Comparison of ENCODE assay signal across 8 cellular contexts in the genomic region with DNA sequence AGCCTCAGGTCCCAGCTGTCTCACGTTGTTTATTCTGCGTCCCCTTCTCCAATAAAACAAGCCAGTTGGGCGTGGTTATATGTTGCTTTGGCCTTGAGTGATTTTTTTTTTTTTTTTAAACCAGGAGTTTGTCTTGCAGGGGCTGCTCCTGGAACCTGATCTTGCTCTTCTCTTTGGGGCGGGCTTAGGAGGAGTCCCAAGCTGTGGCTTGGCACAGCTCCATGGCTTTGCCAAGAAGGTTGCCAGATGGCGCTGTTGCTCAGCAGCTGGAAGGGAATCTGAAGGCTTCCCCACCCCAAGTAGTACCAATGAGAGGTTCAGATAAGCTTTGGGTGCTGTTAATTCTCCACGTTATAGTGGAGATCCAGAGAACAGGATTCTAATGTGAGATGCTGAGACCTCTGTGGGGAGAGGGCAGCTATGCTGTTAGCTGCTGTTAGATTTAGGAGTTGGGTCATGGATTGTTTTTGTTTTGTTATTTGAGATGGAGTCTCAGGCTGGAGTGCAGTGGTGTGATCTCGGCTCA. TPM values are rescaled to one million over a fixed set of nuclear protein-coding genes. Genes with fewer than 3 reads are reported as not detected.
A peak's percentile ranks its signal among the peaks of the same experiment; 100 is the strongest.
DNase-seq lines count a peak whose midpoint lies in the region; ATAC-seq and TF ChIP-seq lines count a peak whose summit lies in the region.

No MANE protein-coding gene starts in this region.

- no peaks in the 10 kb centered on the region for H3K4me1 ChIP-seq in H9 (ENCODE audit: insufficient read depth, low read length)

- H3K27me3 Mint-ChIP-seq in H9 (ENCODE audit: low read depth): no peaks in the 10 kb centered on the region

- H3T11ph ChIP-seq in H9 (ENCODE audit: low read length): no peak overlapping the region

- no peak overlapping the region for H3K56ac ChIP-seq in H9 (ENCODE audit: insufficient read length, low read depth, low read length)

- H4K5ac ChIP-seq in H9 (ENCODE audit: insufficient read length, low read depth, low read length): no peak overlapping the region

- no peak overlapping the region for H3K27ac ChIP-seq in AG04450 (ENCODE audit: low read depth, low read length)
- H3K27ac ChIP-seq in H9 (ENCODE audit: insufficient read length, low read depth, low read length): no peak overlapping the region

- peak overlapping the region in 1 of 2 experiments; percentile 16; a peak in 3 of 5 replicates for H3K4me3 Mint-ChIP-seq in H9

- H3K23me2 ChIP-seq in H9 (ENCODE audit: insufficient read length, low read depth, low read length, poor library complexity, severe bottlenecking): no peaks in the 10 kb centered on the region

- CTCF ChIA-PET in AG04450 (lab: Charles Lee): interaction anchor here (0.6 to 6.8 kb wide), 27 partner anchors 8 to 370 kb away, joined by 3 to 125 read pairs (median 4); partner anchors contain the start of genes NUDT22, PLCB3, PRDX5 and TRMT112

- H2BK15ac ChIP-seq in H9 (ENCODE audit: low read depth, low read length): no peak overlapping the region

- no peaks in the 10 kb centered on the region for H3K79me2 ChIP-seq in H9 (ENCODE audit: insufficient read depth, low read length)

- H3K79me1 ChIP-seq in H9 (ENCODE audit: insufficient read depth, low read depth, low read length, poor library complexity, severe bottlenecking): no peaks in the 10 kb centered on the region

- WGBS in H9 (ENCODE audit: extremely low coverage, insufficient read length, low lambda C conversion rate): no CpG with 5 or more reads among the region's 7 CpGs

- peak; percentile 67 for TF ChIP-seq CTCF in AG04450 (IDR thresholded peaks at IDR 0.05; ENCODE audit: low read depth, low read length)
- TF ChIP-seq CTCF in H9 (conservative IDR thresholded peaks at IDR 0.05): peak; percentile 78

- H3K9me3 ChIP-seq in AG04450 (ENCODE audit: control insufficient read depth, insufficient read depth, low read length) (no peaks in the 10 kb centered on the region; the same call in 1 of the 2 replicates), H9 (ENCODE audit: control insufficient read depth, low read depth, low read length) (no peaks in the 10 kb centered on the region)

- peaks cover 41 to 78% (median 69%) of the 10 kb centered on the region in 3 experiments; a peak in 6 of 7 replicates for H3K36me3 Mint-ChIP-seq in H9 (ENCODE audit: insufficient read depth in 1 of 3, low read depth in 3 of 3)

- no peak overlapping the region for H2AK5ac ChIP-seq in H9 (ENCODE audit: insufficient read length, low read length)

- H4K8ac ChIP-seq in H9 (replicated peaks; ENCODE audit: insufficient read length, low read depth, low read length): no peak overlapping the region

- no peak overlapping the region for H3K9ac ChIP-seq in H9 (ENCODE audit: extremely low read depth, insufficient read length, low read length)

- no peak overlapping the region for H3K4ac ChIP-seq in H9 (ENCODE audit: low read depth, low read length)

- ATAC-seq in GM18498 (IDR thresholded peaks at IDR 0.05; ENCODE audit: unreplicated experiment): no peak

- H2AFZ ChIP-seq in H9 (ENCODE audit: low read length): no peak overlapping the region

- no peaks in the 10 kb centered on the region for H3K27me3 ChIP-seq in AG04450 (ENCODE audit: control insufficient read depth, insufficient read depth, low read length)
- H3K27me3 ChIP-seq in H9 (ENCODE audit: insufficient read depth, low read length): no peaks in the 10 kb centered on the region

- no peak overlapping the region for H2BK12ac ChIP-seq in H9 (ENCODE audit: insufficient read length, low read depth, low read length)

- no peaks in the 10 kb centered on the region; a peak in 1 of 5 replicates for H3K9me3 Mint-ChIP-seq in H9

- POLR2A ChIA-PET in AG04450 (lab: Yijun Ruan, JAX): interaction anchor here (0.7 to 2.0 kb wide), 9 partner anchors 8 to 96 kb away, joined by 3 to 17 read pairs (median 4); partner anchors contain the start of genes NUDT22, STIP1 and TRPT1

- no peak overlapping the region for H2BK5ac ChIP-seq in H9 (ENCODE audit: insufficient read length, low read length)

- H4K20me1 ChIP-seq in H9 (ENCODE audit: control insufficient read depth, insufficient read depth, insufficient read length): no peaks in the 10 kb centered on the region

- DNase-seq in AG04450 (ENCODE audit: low read depth, low spot score) (peak; percentile 95), H9 (peak; percentile 84), NCI-H526 (lab: John Stamatoyannopoulos, UW) (peak; percentile 67 to 86), cerebellar cortex (ENCODE audit: low spot score) (peak; percentile 91), kidney tubule cell (ENCODE audit: low spot score) (peak; percentile 85)
- DNase-seq in activated CD4-positive, CD25-positive, alpha-beta regulatory T cell treated with anti-CD3 and anti-CD28 coated beads, Interleukin-2, amount 50 U/mL, for 72 hours: peak; percentile 55
- peak; percentile 64 to 72 for DNase-seq in stimulated activated CD4-positive, alpha-beta T cell treated with anti-CD3 and anti-CD28 coated beads, Interleukin-2, amount 100 ng/mL, for 48 hours

- H3K4me3 ChIP-seq in AG04450 (ENCODE audit: low read depth, low read length): no peak overlapping the region

- H3K4me1 Mint-ChIP-seq in H9: peaks cover 13 to 14% of the 10 kb centered on the region in 2 experiments

- no peak overlapping the region for H2BK20ac ChIP-seq in H9 (ENCODE audit: low read depth, low read length, poor library complexity, severe bottlenecking)

- no peak overlapping the region for H3K18ac ChIP-seq in H9 (ENCODE audit: insufficient read length, low read depth, low read length)

- no peak overlapping the region for H2BK120ac ChIP-seq in H9 (ENCODE audit: low read depth, low read length, poor library complexity, severe bottlenecking)

- no peak overlapping the region for H3K14ac ChIP-seq in H9 (ENCODE audit: insufficient read depth, low read length)

- peak overlapping the region; percentile 62 to 91 (median 88); a peak in 5 of 7 replicates for H3K27ac Mint-ChIP-seq in H9

- H3K4me2 ChIP-seq in H9 (ENCODE audit: insufficient read depth, insufficient read length, low read length): no peak overlapping the region

- no peak overlapping the region for H4K91ac ChIP-seq in H9 (ENCODE audit: insufficient read length, low read depth, low read length)

- no peak overlapping the region for H3K23ac ChIP-seq in H9 (ENCODE audit: insufficient read length, low read depth, low read length)

RNA-seq across cellular contexts. Expression of gene FERMT3, which starts 2.0 kb away (rescaled TPM):
- 0.38 and 0.72 TPM in 2 replicates for polyA plus RNA-seq in AG04450 (2011; rRNA removed)
- polyA minus RNA-seq in AG04450 (2011; rRNA and poly(A)+ RNA removed): 0.26 TPM in 1 of 2 replicates, not detected in the other
- total RNA-seq in H9 (2021): 6.6 and 10.6 TPM in 2 replicates

RNA-seq across cellular contexts. Expression of gene STIP1, which starts 18.6 kb away (rescaled TPM):
- 166 and 171 TPM in 2 replicates for polyA plus RNA-seq in AG04450 (2011; rRNA removed)
- polyA minus RNA-seq in AG04450 (2011; rRNA and poly(A)+ RNA removed): 289 and 348 TPM in 2 replicates
- 331 and 338 TPM in 2 replicates for total RNA-seq in H9 (2021)

RNA-seq across cellular contexts. Expression of gene TRPT1, which starts 21.5 kb away (rescaled TPM):
- 21.6 and 34.0 TPM in 2 replicates for polyA plus RNA-seq in AG04450 (2011; rRNA removed)
- polyA minus RNA-seq in AG04450 (2011; rRNA and poly(A)+ RNA removed): 32.8 and 42.3 TPM in 2 replicates
- total RNA-seq in H9 (2021): 31.5 and 33.6 TPM in 2 replicates

RNA-seq across cellular contexts. Expression of gene NUDT22, which starts 21.5 kb away (rescaled TPM):
- polyA plus RNA-seq in AG04450 (2011; rRNA removed): 18.8 and 29.1 TPM in 2 replicates
- polyA minus RNA-seq in AG04450 (2011; rRNA and poly(A)+ RNA removed): 13.4 and 17.1 TPM in 2 replicates
- total RNA-seq in H9 (2021): 39.6 and 45.8 TPM in 2 replicates

RNA-seq across cellular contexts. Expression of gene DNAJC4, which starts 25.8 kb away (rescaled TPM):
- polyA plus RNA-seq in AG04450 (2011; rRNA removed): 18.7 and 28.4 TPM in 2 replicates
- 14.5 and 19.4 TPM in 2 replicates for polyA minus RNA-seq in AG04450 (2011; rRNA and poly(A)+ RNA removed)
- 21.0 and 24.2 TPM in 2 replicates for total RNA-seq in H9 (2021)
